Comparison of ENCODE assay signal across 3 cellular contexts in genomic region chr9:6381477-6382012, GRCh38. TPM values are rescaled to one million over a fixed set of nuclear protein-coding genes. Genes with fewer than 3 reads are reported as not detected.
"Had no signal": no experiment of that assay in that cellular context is flagged by ENCODE, and none has a peak within 500 bp of the region (broad histone marks: within the 10 kb centered on the region; RNA-seq: fewer than 3 reads in every experiment).

No MANE protein-coding gene starts in this region.

RNA-seq across cellular contexts. Expression of gene TPD52L3, which starts 53.4 kb away (rescaled TPM):
- total RNA-seq: M059J, MCF 10A, NCI-H460 had no signal
